Comparison of ENCODE assay signal across 8 cellular contexts in genomic region chr17:68085751-68086445, GRCh38. TPM values are rescaled to one million over a fixed set of nuclear protein-coding genes. Genes with fewer than 3 reads are reported as not detected.
A peak's percentile ranks its signal among the peaks of the same experiment; 100 is the strongest.
DNase-seq lines count a peak whose midpoint lies in the region; ATAC-seq and TF ChIP-seq lines count a peak whose summit lies in the region.

No MANE protein-coding gene starts in this region.

- peaks cover 4% of the 10 kb centered on the region for H3K9me3 Mint-ChIP-seq in activated CD8-positive, alpha-beta T cell treated with anti-CD3 and anti-CD28 coated beads for 36 hours
- peaks cover 7% of the 10 kb centered on the region for H3K9me3 Mint-ChIP-seq in endodermal cell

- peaks cover 6% of the 10 kb centered on the region for H3K9me3 ChIP-seq in endodermal cell (ENCODE audit: control insufficient read depth, low read length)

- peak; percentile 38 for ATAC-seq in activated CD8-positive, alpha-beta T cell treated with anti-CD3 and anti-CD28 coated beads for 36 hours
- no peak for ATAC-seq in HG03342 (IDR thresholded peaks at IDR 0.05; ENCODE audit: unreplicated experiment)

- H3K36me3 ChIP-seq in endodermal cell (ENCODE audit: control insufficient read depth, insufficient read depth, low read length) = no peaks in the 10 kb centered on the region

- no peaks in the 10 kb centered on the region for H3K36me3 Mint-ChIP-seq in activated CD8-positive, alpha-beta T cell treated with anti-CD3 and anti-CD28 coated beads for 36 hours (ENCODE audit: low read depth)
- no peaks in the 10 kb centered on the region for H3K36me3 Mint-ChIP-seq in endodermal cell (ENCODE audit: low read depth)

- peaks cover 1% of the 10 kb centered on the region for H3K27me3 Mint-ChIP-seq in activated CD8-positive, alpha-beta T cell treated with anti-CD3 and anti-CD28 coated beads for 36 hours
- no peaks in the 10 kb centered on the region for H3K27me3 Mint-ChIP-seq in endodermal cell (ENCODE audit: insufficient read depth)

- H3K27ac Mint-ChIP-seq in activated CD8-positive, alpha-beta T cell treated with anti-CD3 and anti-CD28 coated beads for 36 hours = peak overlapping the region; percentile 51
- no peak overlapping the region for H3K27ac Mint-ChIP-seq in endodermal cell

- H3K4me3 Mint-ChIP-seq in activated CD8-positive, alpha-beta T cell treated with anti-CD3 and anti-CD28 coated beads for 36 hours = peak overlapping the region; percentile 52
- no peak overlapping the region for H3K4me3 Mint-ChIP-seq in endodermal cell

- CTCF ChIA-PET in activated CD8-positive, alpha-beta T cell treated with anti-CD3 and anti-CD28 coated beads for 36 hours (lab: Charles Lee) = interaction anchor here (0.6 kb wide), 1 partner anchor 871 kb away, joined by 3 read pairs; no protein-coding TSS in a partner anchor

- H3K27ac ChIP-seq in endodermal cell (ENCODE audit: low read depth, low read length) = no peak overlapping the region

- no peak overlapping the region for H3K9ac ChIP-seq in endodermal cell (ENCODE audit: extremely low read depth, low read length, poor library complexity, severe bottlenecking)

- 83 to 85% methylated on average over 5 to 8 of the region's 8 CpGs for WGBS in endodermal cell (ENCODE audit: insufficient coverage in 1 of 2, insufficient read length in 1 of 2), 2 experiments

- DNase-seq in EH (ENCODE audit: low read depth) (peak; percentile 23), mucosa of gallbladder (ENCODE audit: low spot score) (peak; percentile 31), endodermal cell (no peak), GF-D8 (lab: John Stamatoyannopoulos, UW) (no peak), occipital lobe (lab: John Stamatoyannopoulos, UW) (no peak)
- peak; percentile 53 for DNase-seq in Jurkat, Clone E6-1 (ENCODE audit: low read depth, low spot score)
- DNase-seq in activated CD8-positive, alpha-beta T cell treated with anti-CD3 and anti-CD28 coated beads for 36 hours = peak; percentile 23

- peaks cover 40% of the 10 kb centered on the region for H3K4me1 Mint-ChIP-seq in activated CD8-positive, alpha-beta T cell treated with anti-CD3 and anti-CD28 coated beads for 36 hours (ENCODE audit: low read depth)
- H3K4me1 Mint-ChIP-seq in endodermal cell = peaks cover 9% of the 10 kb centered on the region

- H3K4me3 ChIP-seq in Jurkat, Clone E6-1 (ENCODE audit: low read length) = no peak overlapping the region
- no peak overlapping the region for H3K4me3 ChIP-seq in endodermal cell (ENCODE audit: low read length)

- H3K4me1 ChIP-seq in endodermal cell (ENCODE audit: control insufficient read depth, insufficient read depth, low read length) = no peaks in the 10 kb centered on the region

- H3K27me3 ChIP-seq in endodermal cell (ENCODE audit: control insufficient read depth, insufficient read depth, low read length, poor library complexity, severe bottlenecking) = no peaks in the 10 kb centered on the region

- TF ChIP-seq CTCF in activated CD8-positive, alpha-beta T cell treated with anti-CD3 and anti-CD28 coated beads for 36 hours (IDR thresholded peaks at IDR 0.05) = no peak
- no peak for TF ChIP-seq CTCF in endodermal cell (conservative IDR thresholded peaks at IDR 0.05)

- POLR2A ChIA-PET in activated CD8-positive, alpha-beta T cell treated with anti-CD3 and anti-CD28 coated beads for 36 hours (lab: Charles Lee) = interaction anchor here (0.8 kb wide), 2 partner anchors 16 to 162 kb away, joined by 3 read pairs; partner anchors contain the start of gene AMZ2

- intact Hi-C loops in activated CD8-positive, alpha-beta T cell treated with anti-CD3 and anti-CD28 coated beads for 36 hours (cut with micrococcal nuclease) = no loop called here

RNA-seq across cellular contexts. Expression of gene KPNA2, which starts 50.4 kb away (rescaled TPM):
- polyA plus RNA-seq in Jurkat, Clone E6-1 (2012; ENCODE audit: insufficient read depth, insufficient read length) = 428 TPM
- 100 to 1,000 TPM; 165 to 180 TPM for total RNA-seq in activated CD8-positive, alpha-beta T cell treated with anti-CD3 and anti-CD28 coated beads for 36 hours
- total RNA-seq in mucosa of gallbladder = 22.6 TPM
- 100 to 1,000 TPM; 248 to 310 TPM for total RNA-seq in endodermal cell
- polyA plus RNA-seq in endodermal cell (2013, experiment 1 of 2) = 444 TPM
- polyA plus RNA-seq in endodermal cell (2013, experiment 2 of 2) = 412 TPM
- 34.2 TPM for total RNA-seq in occipital lobe

Comparison
In these comparisons a context has a peak if more than half of its experiments do, and no peak if none do; other contexts are left out.
1. DNase-seq: peak in EH (single experiment), Jurkat, Clone E6-1 (single experiment), activated CD8-positive, alpha-beta T cell treated with anti-CD3 and anti-CD28 coated beads for 36 hours (single experiment) and mucosa of gallbladder (single experiment); none in endodermal cell (single experiment), GF-D8 (single experiment) and occipital lobe (single experiment).